Comparison of ENCODE assay signal across 10 cellular contexts in the genomic region with DNA sequence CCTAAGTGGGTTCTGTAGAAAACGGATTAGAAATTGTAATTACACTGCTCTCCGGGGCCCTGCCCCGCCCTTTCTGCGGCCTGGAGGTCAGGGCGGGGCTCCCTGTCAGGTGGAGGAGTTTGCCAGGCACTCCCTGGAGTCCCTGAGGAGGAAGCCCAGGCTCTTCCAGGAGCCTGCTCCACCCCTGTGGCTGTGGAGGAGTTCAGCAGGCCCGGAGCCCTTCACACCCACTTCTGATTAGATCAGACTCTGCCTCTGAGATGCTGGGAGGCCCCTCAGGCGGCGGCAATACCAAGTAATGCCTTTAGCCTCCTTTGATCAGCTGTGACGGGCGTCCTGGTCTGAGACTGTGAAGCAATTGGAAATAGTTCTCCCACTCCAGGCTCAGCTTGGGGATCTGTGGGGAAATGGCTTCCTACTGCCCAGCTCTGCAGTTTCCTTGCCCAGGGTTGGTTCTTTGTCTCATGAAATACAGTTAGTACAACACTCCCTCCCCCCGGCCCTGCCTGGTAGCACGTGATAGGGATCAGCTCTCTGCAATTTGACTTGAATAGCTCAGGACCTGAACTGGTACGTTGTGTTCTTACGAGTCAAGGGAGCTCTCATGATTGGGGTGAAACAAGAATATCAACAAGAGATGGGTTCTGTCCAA. TPM values are rescaled to one million over a fixed set of nuclear protein-coding genes. Genes with fewer than 3 reads are reported as not detected.
A peak's percentile ranks its signal among the peaks of the same experiment; 100 is the strongest.
DNase-seq lines count a peak whose midpoint lies in the region; ATAC-seq and TF ChIP-seq lines count a peak whose summit lies in the region.
"Had no signal": no experiment of that assay in that cellular context is flagged by ENCODE, and none has a peak within 500 bp of the region (broad histone marks: within the 10 kb centered on the region; RNA-seq: fewer than 3 reads in every experiment).

No MANE protein-coding gene starts in this region.

- peak overlapping the region; percentile 85 to 92 (median 91) for H3K27ac Mint-ChIP-seq in nephron

- peak; percentile 66 for ATAC-seq in Panc1
- ATAC-seq in esophagus mucosa = peak; percentile 90
- ATAC-seq in GM18870 (IDR thresholded peaks at IDR 0.05; ENCODE audit: unreplicated experiment) = no peak

- H3K9me3 ChIP-seq in BE2C = no peaks in the 10 kb centered on the region
- H3K9me3 ChIP-seq in Panc1 (ENCODE audit: control insufficient read depth, insufficient read depth, low read depth, low read length) = no peaks in the 10 kb centered on the region

- H3K27me3 ChIP-seq in BE2C = no peaks in the 10 kb centered on the region
- H3K27me3 ChIP-seq in Panc1 (ENCODE audit: control insufficient read depth, insufficient read depth, low read length) = no peaks in the 10 kb centered on the region

- BruUV-seq in Panc1 (replicated peaks; lab: Mats Ljungman, UMichigan) = no TSS peak

- intact Hi-C loops in Panc1 (cut with micrococcal nuclease; ENCODE audit: unreplicated experiment) = no loop called here

- TF ChIP-seq CTCF in BE2C (IDR thresholded peaks at IDR 0.05; ENCODE audit: low read depth, low read length) (no peak; the same call in 1 of the 2 replicates), Panc1 (IDR thresholded peaks at IDR 0.05) (no peak), nephron (IDR thresholded peaks at IDR 0.05; ENCODE audit: unreplicated experiment in 3 of 3) (no peak)

- no peaks in the 10 kb centered on the region for H3K27me3 Mint-ChIP-seq in nephron (ENCODE audit: low read depth)
- H3K27me3 Mint-ChIP-seq: central memory CD8-positive, alpha-beta T cell had no signal

- in situ Hi-C loops in Panc1 (cut with HindIII; ENCODE audit: low pct_unique_long_range_greater_than_20kb, low sequenced_read_pairs) = no loop called here

- H3K27ac ChIP-seq in Panc1 (ENCODE audit: low read length) = peak overlapping the region; percentile 74

- peaks cover 28% of the 10 kb centered on the region for H3K36me3 Mint-ChIP-seq in nephron (ENCODE audit: low read depth)

- no peaks in the 10 kb centered on the region for H3K9me3 Mint-ChIP-seq in nephron
- H3K9me3 Mint-ChIP-seq: central memory CD8-positive, alpha-beta T cell had no signal

- POLR2A ChIA-PET in Panc1 (lab: Charles Lee) = no interaction called here

- H3K4me3 Mint-ChIP-seq in nephron = peak overlapping the region in 2 of 3 experiments; percentile 14 to 28
- H3K4me3 Mint-ChIP-seq: central memory CD8-positive, alpha-beta T cell had no signal

- H3K36me3 ChIP-seq in BE2C (peaks cover 15% of the 10 kb centered on the region), Panc1 (ENCODE audit: control insufficient read depth, insufficient read depth, low read length) (peaks cover 9% of the 10 kb centered on the region; the same call in 1 of the 2 replicates)

- H3K4me1 Mint-ChIP-seq in nephron = peaks cover 21% of the 10 kb centered on the region
- H3K4me1 Mint-ChIP-seq: central memory CD8-positive, alpha-beta T cell had no signal

- no peak overlapping the region for H3K4me3 ChIP-seq in BE2C (ENCODE audit: low read depth, low read length)
- H3K4me3 ChIP-seq in Panc1 (ENCODE audit: low read depth in 2 of 2, low read length in 2 of 2) = no peak overlapping the region

- H3K4me1 ChIP-seq in BE2C (peaks cover 24% of the 10 kb centered on the region), Panc1 (ENCODE audit: control insufficient read depth, insufficient read depth, low read length) (peaks cover 24% of the 10 kb centered on the region)

- DNase-seq in BE2C (peak; percentile 71), Panc1 (ENCODE audit: low read depth, low spot score) (no peak), NCI-H524 treated with DMSO at 0.1 percent for 48 hours (lab: John Stamatoyannopoulos, UW) (no peak), AG20443 (ENCODE audit: low spot score) (no peak), NCI-H1092 (lab: John Stamatoyannopoulos, UW) (no peak)
- DNase-seq: RPMI8226 had no signal

- CTCF ChIA-PET in Panc1 (lab: Charles Lee) = interaction anchor here (0.6 to 1.1 kb wide), 2 partner anchors 17 to 32 kb away, joined by 3 to 5 read pairs; no protein-coding TSS in a partner anchor

RNA-seq across cellular contexts. Expression of a gene that starts 22.3 kb away (rescaled TPM):
- 54.3 TPM for polyA plus RNA-seq in BE2C (2012; ENCODE audit: insufficient read depth, insufficient read length, low read depth)
- total RNA-seq in Panc1 (2021; ENCODE audit: unreplicated experiment) (125 TPM), esophagus mucosa (111 TPM)
- polyA plus RNA-seq in Panc1 (2012; ENCODE audit: insufficient read length) = 117 TPM
